ENCODE assay signal across 18 cellular contexts in genomic region chr9:33795281-33795680, GRCh38. TPM values are rescaled to one million over a fixed set of nuclear protein-coding genes. Genes with fewer than 3 reads are reported as not detected.
DNase-seq lines count a peak whose midpoint lies in the region; ATAC-seq and TF ChIP-seq lines count a peak whose summit lies in the region.
"Had no signal": no experiment of that assay in that cellular context is flagged by ENCODE, and none has a peak within 500 bp of the region (broad histone marks: within the 10 kb centered on the region; RNA-seq: fewer than 3 reads in every experiment).

TSS of gene PRSS3 (plus strand) at chr9:33795561. CDS start at chr9:33795574, 13 bp downstream.

- H3K9me3 ChIP-seq in PC-9 (ENCODE audit: insufficient read depth, low read depth) (no peaks in the 10 kb centered on the region), mucosa of descending colon (no peaks in the 10 kb centered on the region)
- H3K9me3 ChIP-seq: SJSA1 had no signal

- no peak within 1 kb of the TSS for H3K4me3 ChIP-seq in PC-9
- no peak within 1 kb of the TSS for H3K4me3 ChIP-seq in mucosa of descending colon
- H3K4me3 ChIP-seq: SJSA1 had no signal

- H3K4me1 ChIP-seq in PC-9 (replicated peaks; ENCODE audit: insufficient read depth) (0 out of 2 replicates have a peak, but pooled peaks cover 11% of the 10 kb centered on the region), mucosa of descending colon (ENCODE audit: low read depth) (peaks cover 4% of the 10 kb centered on the region)
- H3K4me1 ChIP-seq: SJSA1 had no signal

- H3K36me3 Mint-ChIP-seq in effector memory CD8-positive, alpha-beta T cell (ENCODE audit: insufficient read depth): no peaks in the 10 kb centered on the region
- H3K36me3 Mint-ChIP-seq: CD14-positive monocyte, type B pancreatic cell had no signal

- no peaks in the 10 kb centered on the region for H3K9me3 Mint-ChIP-seq in effector memory CD8-positive, alpha-beta T cell
- H3K9me3 Mint-ChIP-seq: activated naive CD8-positive, alpha-beta T cell treated with anti-CD3 and anti-CD28 coated beads, Interleukin-2, amount 50 U/mL, for 24 hours; type B pancreatic cell had no signal

- H3K27ac Mint-ChIP-seq in effector memory CD8-positive, alpha-beta T cell: peak within 1 kb of the TSS; percentile 5 to 37
- H3K27ac Mint-ChIP-seq: activated naive CD8-positive, alpha-beta T cell treated with anti-CD3 and anti-CD28 coated beads, Interleukin-2, amount 50 U/mL, for 24 hours; type B pancreatic cell had no signal

- H3K27me3 Mint-ChIP-seq in effector memory CD8-positive, alpha-beta T cell: peaks cover 62 to 66% of the 10 kb centered on the region in 2 donors

- no peak for TF ChIP-seq CTCF in PC-9 (conservative IDR thresholded peaks at IDR 0.05)
- no peak for TF ChIP-seq CTCF in mucosa of descending colon (IDR thresholded peaks at IDR 0.05)

- intact Hi-C loops in PC-9 (cut with micrococcal nuclease; ENCODE audit: unreplicated experiment) (no loop called here), mucosa of descending colon (cut with DNase I, micrococcal nuclease) (no loop called here)

- H3K4me2 ChIP-seq in PC-9: 0 out of 2 replicates have a peak within 1 kb of the TSS, but pooled peaks have one; percentile 13

- no peak within 1 kb of the TSS for H2AFZ ChIP-seq in PC-9

- H3K4me1 Mint-ChIP-seq in effector memory CD8-positive, alpha-beta T cell (ENCODE audit: low read depth in 2 of 2): no peaks in the 10 kb centered on the region
- H3K4me1 Mint-ChIP-seq: activated naive CD8-positive, alpha-beta T cell treated with anti-CD3 and anti-CD28 coated beads, Interleukin-2, amount 50 U/mL, for 24 hours had no signal

- no peaks in the 10 kb centered on the region for H3K9me2 ChIP-seq in PC-9 (ENCODE audit: insufficient read depth)

- POLR2A ChIA-PET in PC-9 (lab: Charles Lee; ENCODE audit: unreplicated experiment): interaction anchor here (0.7 kb wide), 1 partner anchor 322 kb away, joined by 8 read pairs; the partner anchor contains the start of gene NOL6

- no peak within 1 kb of the TSS for H3K4me3 Mint-ChIP-seq in effector memory CD8-positive, alpha-beta T cell
- H3K4me3 Mint-ChIP-seq: activated naive CD8-positive, alpha-beta T cell treated with anti-CD3 and anti-CD28 coated beads, Interleukin-2, amount 50 U/mL, for 24 hours; CD14-positive monocyte; type B pancreatic cell had no signal

- no peaks in the 10 kb centered on the region for H3K27me3 ChIP-seq in PC-9 (ENCODE audit: insufficient read depth, low read depth)
- H3K27me3 ChIP-seq: SJSA1 had no signal

- H3F3A ChIP-seq in PC-9 (ENCODE audit: insufficient read depth, low read depth): no peaks in the 10 kb centered on the region

- BruUV-seq in PC-9 (replicated peaks; lab: Mats Ljungman, UMichigan): no TSS peak

- H3K27ac ChIP-seq in PC-9: peak within 1 kb of the TSS; percentile 57
- H3K27ac ChIP-seq: SJSA1 had no signal

- H3K79me2 ChIP-seq in PC-9 (ENCODE audit: low read depth): no peaks in the 10 kb centered on the region

- H3K36me3 ChIP-seq in PC-9 (ENCODE audit: low read depth) (no peaks in the 10 kb centered on the region), mucosa of descending colon (ENCODE audit: low read depth) (no peaks in the 10 kb centered on the region)
- H3K36me3 ChIP-seq: SJSA1 had no signal

- no peak for ATAC-seq in effector memory CD8-positive, alpha-beta T cell (replicated peaks)
- ATAC-seq in mucosa of descending colon (peak; percentile 42), GM19023 (IDR thresholded peaks at IDR 0.05; ENCODE audit: unreplicated experiment) (no peak)

- H4K20me1 ChIP-seq in PC-9 (ENCODE audit: insufficient read depth): no peaks in the 10 kb centered on the region

- DNase-seq in DMS79 (lab: John Stamatoyannopoulos, UW) (peak; percentile 76), PC-9 (peak; percentile 33 to 48), mucosa of descending colon (no peak), islet precursor cell (no peak), NCI-H1694 (lab: John Stamatoyannopoulos, UW) (no peak)
- no peak for DNase-seq in effector memory CD8-positive, alpha-beta T cell
- DNase-seq in stimulated activated naive CD4-positive, alpha-beta T cell treated with Interleukin-2 at 50 U/mL for 16 hours (lab: John Stamatoyannopoulos, UW): no peak
- DNase-seq: activated naive CD8-positive, alpha-beta T cell treated with anti-CD3 and anti-CD28 coated beads, Interleukin-2, amount 50 U/mL, for 24 hours; effector CD8-positive, alpha-beta T cell; hippocampal formation; IMR-90; midbrain; MV-4-11 had no signal

- CTCF ChIA-PET in PC-9 (lab: Charles Lee): no interaction called here

RNA-seq across cellular contexts. Expression of gene PRSS3, which starts in this region (rescaled TPM):
- total RNA-seq in PC-9 (2021): 1.0 and 1.6 TPM in 2 replicates
- 100 to 1,000 TPM; 107 to 326 (median 174) TPM for total RNA-seq in mucosa of descending colon
- total RNA-seq: cardiac septum, SJSA1 had no signal

Comparison
In these comparisons a context has a peak if more than half of its experiments do, and no peak if none do; other contexts are left out.
1. RNA of gene PRSS3 (total RNA-seq): 107 to 326 TPM in mucosa of descending colon; 1.0 to 1.6 TPM in PC-9; every median in the first group is over 10 times any median in the second.
2. DNase-seq: peak in DMS79 (single experiment) and PC-9 (2 of 2); none in effector memory CD8-positive, alpha-beta T cell (0 of 3), mucosa of descending colon (0 of 3), islet precursor cell (single experiment), stimulated activated naive CD4-positive, alpha-beta T cell treated with Interleukin-2 at 50 U/mL for 16 hours (single experiment) and NCI-H1694 (single experiment).